Comparison of ENCODE assay signal across 1 cellular context in genomic region chr12:84270470-84271140, GRCh38.
TF ChIP-seq lines count a peak whose summit lies in the region.

No MANE protein-coding gene starts in this region.

TF ChIP-seq in HepG2, 621 proteins besides CTCF, POLR2A, EP300 and RAD21 (continued from another document):
- no peak for TF ChIP-seq ZNF512B (CRISPR knock-in tag; IDR thresholded peaks at IDR 0.05; ENCODE audit: borderline replicate concordance)
- no peak for TF ChIP-seq ZNF318 (CRISPR knock-in tag; IDR thresholded peaks at IDR 0.05)
- no peak for TF ChIP-seq ZNF672 (CRISPR knock-in tag; IDR thresholded peaks at IDR 0.05)
- no peak for TF ChIP-seq KMT2B (CRISPR knock-in tag; IDR thresholded peaks at IDR 0.05)
- TF ChIP-seq SMC3 (IDR thresholded peaks at IDR 0.05; ENCODE audit: low read length), result no peak
- TF ChIP-seq, protein P1, sequence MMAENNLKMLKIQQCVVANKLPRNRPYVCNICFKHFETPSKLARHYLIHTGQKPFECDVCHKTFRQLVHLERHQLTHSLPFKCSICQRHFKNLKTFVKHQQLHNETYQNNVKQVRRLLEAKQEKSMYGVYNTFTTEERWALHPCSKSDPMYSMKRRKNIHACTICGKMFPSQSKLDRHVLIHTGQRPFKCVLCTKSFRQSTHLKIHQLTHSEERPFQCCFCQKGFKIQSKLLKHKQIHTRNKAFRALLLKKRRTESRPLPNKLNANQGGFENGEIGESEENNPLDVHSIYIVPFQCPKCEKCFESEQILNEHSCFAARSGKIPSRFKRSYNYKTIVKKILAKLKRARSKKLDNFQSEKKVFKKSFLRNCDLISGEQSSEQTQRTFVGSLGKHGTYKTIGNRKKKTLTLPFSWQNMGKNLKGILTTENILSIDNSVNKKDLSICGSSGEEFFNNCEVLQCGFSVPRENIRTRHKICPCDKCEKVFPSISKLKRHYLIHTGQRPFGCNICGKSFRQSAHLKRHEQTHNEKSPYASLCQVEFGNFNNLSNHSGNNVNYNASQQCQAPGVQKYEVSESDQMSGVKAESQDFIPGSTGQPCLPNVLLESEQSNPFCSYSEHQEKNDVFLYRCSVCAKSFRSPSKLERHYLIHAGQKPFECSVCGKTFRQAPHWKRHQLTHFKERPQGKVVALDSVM (CRISPR knock-in tag; IDR thresholded peaks at IDR 0.05), result no peak
- TF ChIP-seq HMGXB3 (CRISPR knock-in tag; IDR thresholded peaks at IDR 0.05; ENCODE audit: borderline replicate concordance), result no peak
- no peak for TF ChIP-seq ZNF7 (CRISPR knock-in tag; IDR thresholded peaks at IDR 0.05)
- TF ChIP-seq ZNF713 (CRISPR knock-in tag; IDR thresholded peaks at IDR 0.05), result no peak
- TF ChIP-seq, protein P2, sequence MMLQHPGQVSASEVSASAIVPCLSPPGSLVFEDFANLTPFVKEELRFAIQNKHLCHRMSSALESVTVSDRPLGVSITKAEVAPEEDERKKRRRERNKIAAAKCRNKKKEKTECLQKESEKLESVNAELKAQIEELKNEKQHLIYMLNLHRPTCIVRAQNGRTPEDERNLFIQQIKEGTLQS (CRISPR knock-in tag; IDR thresholded peaks at IDR 0.05), result no peak
- TF ChIP-seq IRX3 (CRISPR knock-in tag; IDR thresholded peaks at IDR 0.05; ENCODE audit: borderline replicate concordance, low read depth), result no peak
- no peak for TF ChIP-seq ZNF547 (CRISPR knock-in tag; IDR thresholded peaks at IDR 0.05)
- no peak for TF ChIP-seq ZFP1 (CRISPR knock-in tag; IDR thresholded peaks at IDR 0.05)
- no peak for TF ChIP-seq TIGD3 (CRISPR knock-in tag; IDR thresholded peaks at IDR 0.05; ENCODE audit: borderline replicate concordance)
